In genomic region chr14:94571395-94571794, GRCh38 we compare ENCODE assay signal across 20 cellular contexts. TPM values are rescaled to one million over a fixed set of nuclear protein-coding genes. Genes with fewer than 3 reads are reported as not detected.
DNase-seq lines count a peak whose midpoint lies in the region; ATAC-seq and TF ChIP-seq lines count a peak whose summit lies in the region.
"Had no signal": no experiment of that assay in that cellular context is flagged by ENCODE, and none has a peak within 500 bp of the region (broad histone marks: within the 10 kb centered on the region; RNA-seq: fewer than 3 reads in every experiment).

No MANE protein-coding gene starts in this region.

- H3K27ac ChIP-seq in lower lobe of right lung (peak overlapping the region; percentile 20), spleen (peak overlapping the region in 6 of 8 donors; percentile 56 to 85 (median 69))

- H3K4me3 ChIP-seq in fibroblast of the aortic adventitia (ENCODE audit: low read depth, low read length) (no peak overlapping the region), lower lobe of right lung (no peak overlapping the region), spleen (no peak overlapping the region)

- H3K9me3 ChIP-seq in lower lobe of right lung (no peaks in the 10 kb centered on the region), spleen (no peaks in the 10 kb centered on the region)

- peaks cover 4% of the 10 kb centered on the region for H3K4me1 ChIP-seq in lower lobe of right lung
- peaks cover 0 to 28% (median 2%) of the 10 kb centered on the region in 6 donors for H3K4me1 ChIP-seq in spleen

- 47 to 73% (median 59%) methylated on average over 7 of the region's 7 CpGs for WGBS in spleen, 5 donors

- DNase-seq in astrocyte of the hippocampus (ENCODE audit: low read depth, low spot score) (peak; percentile 36), fibroblast of the aortic adventitia (ENCODE audit: low read depth) (peak; percentile 49), lower lobe of right lung (no peak), spleen (no peak), NCI-H526 treated with DMSO at 0.1 percent for 48 hours (lab: John Stamatoyannopoulos, UW) (no peak), GM19238 (ENCODE audit: insufficient read length, low spot score) (no peak)
- no peak for DNase-seq in stimulated activated naive CD4-positive, alpha-beta T cell treated with Interleukin-2 at 50 U/mL for 16 hours (lab: John Stamatoyannopoulos, UW)
- DNase-seq in activated naive CD4-positive, alpha-beta T cell treated with anti-CD3 and anti-CD28 coated beads, Interleukin-2, amount 50 U/mL, for 16 hours = no peak
- DNase-seq: activated CD4-positive, alpha-beta memory T cell treated with anti-CD3 and anti-CD28 coated beads, Interleukin-2, amount 10 ng/mL, durations not matched to agents 7 days and 5 days; amniotic stem cell; CD8-positive, alpha-beta T cell; mesendoderm; NCI-H187 treated with DMSO at 0.1 percent for 48 hours; NCI-H524 treated with DMSO at 0.1 percent for 48 hours; small intestine had no signal

- TF ChIP-seq CTCF in fibroblast of the aortic adventitia (IDR thresholded peaks at IDR 0.05; ENCODE audit: insufficient read depth, low read length) = no peak
- TF ChIP-seq CTCF in lower lobe of right lung (IDR thresholded peaks at IDR 0.05) = no peak
- TF ChIP-seq CTCF in spleen (IDR thresholded peaks at IDR 0.05 in 8 of 11, conservative IDR thresholded peaks at IDR 0.05 in 3 of 11) = no peak

- TF ChIP-seq POLR2A in spleen (IDR thresholded peaks at IDR 0.05) = no peak

- no peaks in the 10 kb centered on the region for H3K36me3 ChIP-seq in lower lobe of right lung
- no peaks in the 10 kb centered on the region for H3K36me3 ChIP-seq in spleen

- intact Hi-C loops in lower lobe of right lung (cut with DNase I) (no loop called here), spleen (cut with DNase I; ENCODE audit: low total_unique reads) (no loop called here)

- H3K27me3 ChIP-seq in lower lobe of right lung (ENCODE audit: low read depth) (no peaks in the 10 kb centered on the region), spleen (replicated peaks in 1 of 7) (no peaks in the 10 kb centered on the region)

- peak; percentile 6 to 36 for ATAC-seq in lower lobe of right lung
- ATAC-seq: activated T-helper 17 cell treated with anti-CD3 and anti-CD28 coated beads, Interleukin-2, amount 50 U/mL, for 72 hours; CD8-positive, alpha-beta T cell; Panc1; stimulated activated memory B cell treated with anti-CD40 and anti-IgM and Interleukin-4, amounts not matched to agents 10 μg/mL and 1 μg/mL and 100 μg/mL, for 72 hours had no signal

RNA-seq across cellular contexts. Expression of gene SERPINA5, which starts 9.8 kb away (rescaled TPM):
- total RNA-seq in fibroblast of the aortic adventitia (ENCODE audit: low replicate concordance) = 0.09 TPM in 1 of 2 replicates, not detected in the other
- total RNA-seq in lower lobe of right lung = 0.56 TPM
- total RNA-seq in spleen = 100 to 1,000 TPM in 6 of 7 donors, 10 to 100 TPM in 1; 67.3 to 216 (median 169) TPM
- polyA plus RNA-seq in spleen = 10 to 100 TPM; 11.5 to 58.2 (median 41.4) TPM
- total RNA-seq: activated CD4-positive, alpha-beta memory T cell treated with anti-CD3 and anti-CD28 coated beads, Interleukin-2, amount 10 ng/mL, durations not matched to agents 7 days and 5 days; activated T-helper 17 cell treated with anti-CD3 and anti-CD28 coated beads, Interleukin-2, amount 50 U/mL, for 72 hours; CD8-positive, alpha-beta T cell; HT1080 had no signal

RNA-seq across cellular contexts. Expression of gene SERPINA4, which starts 10.2 kb away (rescaled TPM):
- not detected in 2 replicates for total RNA-seq in fibroblast of the aortic adventitia (ENCODE audit: low replicate concordance)
- total RNA-seq in lower lobe of right lung = not detected
- not detected for total RNA-seq in spleen
- not detected for polyA plus RNA-seq in spleen
- total RNA-seq: activated CD4-positive, alpha-beta memory T cell treated with anti-CD3 and anti-CD28 coated beads, Interleukin-2, amount 10 ng/mL, durations not matched to agents 7 days and 5 days; activated T-helper 17 cell treated with anti-CD3 and anti-CD28 coated beads, Interleukin-2, amount 50 U/mL, for 72 hours; CD8-positive, alpha-beta T cell; HT1080; neural crest cell had no signal

RNA-seq across cellular contexts. Expression of gene SERPINA3, which starts 40.8 kb away (rescaled TPM):
- total RNA-seq in fibroblast of the aortic adventitia (ENCODE audit: low replicate concordance) (5.3 and 13.6 TPM in 2 replicates), lower lobe of right lung (74.6 TPM), spleen (10 to 100 TPM in 4 of 7 donors, 1 to 10 TPM in 3; 3.4 to 29.7 (median 10.1) TPM)
- polyA plus RNA-seq in spleen = 10 to 100 TPM in 2 of 3 donors, 1 to 10 TPM in 1; 8.5 to 88.3 (median 10.3) TPM
- total RNA-seq: activated CD4-positive, alpha-beta memory T cell treated with anti-CD3 and anti-CD28 coated beads, Interleukin-2, amount 10 ng/mL, durations not matched to agents 7 days and 5 days; activated T-helper 17 cell treated with anti-CD3 and anti-CD28 coated beads, Interleukin-2, amount 50 U/mL, for 72 hours; CD8-positive, alpha-beta T cell; HT1080; neural crest cell had no signal

Comparison
In these comparisons a context has a peak if more than half of its experiments do, and no peak if none do; other contexts are left out.
1. DNase-seq: peak in astrocyte of the hippocampus (single experiment) and fibroblast of the aortic adventitia (single experiment); none in lower lobe of right lung (single experiment), spleen (single experiment), NCI-H526 treated with DMSO at 0.1 percent for 48 hours (single experiment), stimulated activated naive CD4-positive, alpha-beta T cell treated with Interleukin-2 at 50 U/mL for 16 hours (single experiment), activated naive CD4-positive, alpha-beta T cell treated with anti-CD3 and anti-CD28 coated beads, Interleukin-2, amount 50 U/mL, for 16 hours (single experiment) and GM19238 (single experiment).
2. RNA of gene SERPINA5, which starts 9.8 kb away (total RNA-seq): 67.3 to 216 TPM in spleen; 0.56 TPM in lower lobe of right lung (single experiment) and 0.09 TPM in fibroblast of the aortic adventitia; every median in the first group is over 10 times any median in the second.